Comparison of ENCODE assay signal across 24 cellular contexts in genomic region chr2:47551800-47552525, GRCh38. TPM values are rescaled to one million over a fixed set of nuclear protein-coding genes. Genes with fewer than 3 reads are reported as not detected.
"Had no signal": no experiment of that assay in that cellular context is flagged by ENCODE, and none has a peak within 500 bp of the region (broad histone marks: within the 10 kb centered on the region; RNA-seq: fewer than 3 reads in every experiment).

No MANE protein-coding gene starts in this region.

- H3K4me3 ChIP-seq: esophagus squamous epithelium, gastroesophageal sphincter, lung, prostate gland, right lobe of liver, stomach, thoracic aorta had no signal

- H3K27ac ChIP-seq: epithelial cell of prostate, esophagus squamous epithelium, gastroesophageal sphincter, parathyroid adenoma, prostate gland, right lobe of liver, stomach, thoracic aorta had no signal

- H3K4me1 ChIP-seq: esophagus squamous epithelium, gastroesophageal sphincter, parathyroid adenoma, prostate gland, right lobe of liver, stomach had no signal

- ATAC-seq: gastroesophageal sphincter, left colon, left ventricle myocardium superior, right lobe of liver had no signal

- H3K27me3 ChIP-seq: esophagus squamous epithelium, gastroesophageal sphincter, right lobe of liver, stomach had no signal

- DNase-seq: effector memory CD4-positive, alpha-beta T cell; esophagus squamous epithelium; foreskin fibroblast; glutamatergic neuron; left colon; left ventricle myocardium superior; mesenchymal stem cell; midbrain; occipital lobe; right lobe of liver; stimulated activated CD4-positive, alpha-beta T cell treated with anti-CD3 and anti-CD28 coated beads, Interleukin-2, amount 100 ng/mL, for 24 hours; stimulated activated CD4-positive, alpha-beta T cell treated with anti-CD3 and anti-CD28 coated beads, Interleukin-4, amount 100 ng/mL, for 4 hours; stimulated activated naive CD4-positive, alpha-beta T cell; stomach; substantia nigra; trophoblast cell had no signal

- H3K36me3 ChIP-seq: esophagus squamous epithelium, gastroesophageal sphincter, prostate gland, right lobe of liver, stomach, thoracic aorta had no signal

- H3K9me3 ChIP-seq: esophagus squamous epithelium, prostate gland, right lobe of liver had no signal

- H3K27ac Mint-ChIP-seq: nephron had no signal

- H3K9ac ChIP-seq: parathyroid adenoma had no signal

- H3K4me3 Mint-ChIP-seq: nephron had no signal

- H2AFZ ChIP-seq: parathyroid adenoma had no signal

- H3K4me1 Mint-ChIP-seq: nephron had no signal

RNA-seq across cellular contexts. Expression of gene KCNK12, which starts 18.8 kb away (rescaled TPM):
- total RNA-seq: gastroesophageal sphincter, right lobe of liver, skeletal muscle tissue, thoracic aorta had no signal
